20 cellular contexts compared by ENCODE assay signal in the genomic region with DNA sequence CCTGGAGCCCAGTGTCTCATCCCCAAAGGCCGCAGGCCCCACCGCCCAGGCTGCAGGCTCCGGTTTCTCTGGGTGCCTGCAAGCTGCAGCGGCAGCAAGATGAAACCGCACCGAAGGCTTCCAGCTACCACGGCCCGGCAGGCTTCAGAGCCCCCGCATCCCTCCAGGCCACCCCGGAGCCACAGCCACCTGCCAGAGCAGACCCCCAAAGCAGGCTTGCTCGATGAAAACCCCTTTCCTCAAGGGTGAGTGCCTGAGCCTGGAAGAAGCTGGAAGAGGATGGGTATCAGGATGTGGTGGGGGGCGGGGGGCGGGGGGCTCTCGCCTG. TPM values are rescaled to one million over a fixed set of nuclear protein-coding genes. Genes with fewer than 3 reads are reported as not detected.
A peak's percentile ranks its signal among the peaks of the same experiment; 100 is the strongest.
DNase-seq lines count a peak whose midpoint lies in the region; ATAC-seq, FAIRE-seq and TF ChIP-seq lines count a peak whose summit lies in the region.
"Had no signal": no experiment of that assay in that cellular context is flagged by ENCODE, and none has a peak within 500 bp of the region (broad histone marks: within the 10 kb centered on the region; RNA-seq: fewer than 3 reads in every experiment).

No MANE protein-coding gene starts in this region.

- H3K4me1 Mint-ChIP-seq in T-helper 17 cell = peaks cover 4% of the 10 kb centered on the region
- H3K4me1 Mint-ChIP-seq: activated T-helper 17 cell treated with anti-CD3 and anti-CD28 coated beads, Interleukin-2, amount 50 U/mL, for 72 hours had no signal

- H3K4me3 Mint-ChIP-seq in T-helper 17 cell = no peak overlapping the region
- H3K4me3 Mint-ChIP-seq: activated T-helper 17 cell treated with anti-CD3 and anti-CD28 coated beads, Interleukin-2, amount 50 U/mL, for 72 hours had no signal

- peaks cover 22% of the 10 kb centered on the region for H3K36me3 ChIP-seq in lower lobe of right lung
- H3K36me3 ChIP-seq: brain microvascular endothelial cell had no signal

- ATAC-seq in left cardiac atrium = no peak
- ATAC-seq in Right ventricle myocardium superior (ENCODE audit: poor library complexity) = no peak
- ATAC-seq in T-helper 17 cell = no peak
- ATAC-seq in lower lobe of right lung = no peak
- ATAC-seq: activated T-helper 17 cell treated with anti-CD3 and anti-CD28 coated beads, Interleukin-2, amount 50 U/mL, for 72 hours had no signal

- no peak for TF ChIP-seq CTCF in lower lobe of right lung (IDR thresholded peaks at IDR 0.05)
- TF ChIP-seq CTCF in GM10266 (IDR thresholded peaks at IDR 0.05; ENCODE audit: control insufficient read depth, insufficient read depth, low read depth, missing control alignments) = no peak

- peak; percentile 12 for DNase-seq in left cardiac atrium
- DNase-seq in Right ventricle myocardium superior = no peak
- peak; percentile 2 to 5 (median 2) for DNase-seq in T-helper 17 cell
- peak; percentile 44 for DNase-seq in lower lobe of right lung
- DNase-seq in GM19239 (ENCODE audit: insufficient read length, low spot score) = no peak
- no peak for DNase-seq in NCI-H446 (lab: John Stamatoyannopoulos, UW)
- DNase-seq in midbrain (lab: John Stamatoyannopoulos, UW) = no peak
- no peak for DNase-seq in GM10266 (ENCODE audit: extremely low spot score)
- DNase-seq: activated CD4-positive, alpha-beta T cell treated with anti-CD3 and anti-CD28 coated beads for 4 hours; brain microvascular endothelial cell; DND-41; NCI-H2081 treated with DMSO at 0.1 percent for 48 hours; stimulated activated CD4-positive, alpha-beta T cell treated with anti-CD3 and anti-CD28 coated beads, Interleukin-12 subunit alpha, Interleukin-12 subunit beta, amount 100 ng/mL, for 4 hours; T-helper 2 cell had no signal

- intact Hi-C loops in left cardiac atrium (cut with DNase I) (no loop called here), Right ventricle myocardium superior (cut with DNase I) (no loop called here), lower lobe of right lung (cut with DNase I) (no loop called here)

- no peaks in the 10 kb centered on the region for H3K27me3 ChIP-seq in lower lobe of right lung (ENCODE audit: low read depth)
- H3K27me3 ChIP-seq: brain microvascular endothelial cell, neutrophil, Peyer's patch had no signal

- H3K27ac Mint-ChIP-seq in T-helper 17 cell = no peak overlapping the region
- H3K27ac Mint-ChIP-seq: activated T-helper 17 cell treated with anti-CD3 and anti-CD28 coated beads, Interleukin-2, amount 50 U/mL, for 72 hours had no signal

- FAIRE-seq in GM19239 (lab: Jason Lieb, UNC) = no peak
- FAIRE-seq: GM12892, HTR-8/SVneo had no signal

- H3K36me3 Mint-ChIP-seq in T-helper 17 cell (ENCODE audit: low read depth) = no peaks in the 10 kb centered on the region

- H3K27ac ChIP-seq in lower lobe of right lung = no peak overlapping the region
- H3K27ac ChIP-seq: brain microvascular endothelial cell, C4-2B, neutrophil, Peyer's patch had no signal

- peaks cover 31% of the 10 kb centered on the region for H3K4me1 ChIP-seq in lower lobe of right lung

- no peak overlapping the region for H3K4me3 ChIP-seq in lower lobe of right lung
- H3K4me3 ChIP-seq: Peyer's patch had no signal

- no peaks in the 10 kb centered on the region for H3K27me3 Mint-ChIP-seq in T-helper 17 cell
- H3K27me3 Mint-ChIP-seq: activated T-helper 17 cell treated with anti-CD3 and anti-CD28 coated beads, Interleukin-2, amount 50 U/mL, for 72 hours had no signal

- H3K9me3 ChIP-seq in T-helper 17 cell (ENCODE audit: control insufficient read depth, low read length, poor library complexity, severe bottlenecking) (no peaks in the 10 kb centered on the region), lower lobe of right lung (no peaks in the 10 kb centered on the region)
- H3K9me3 ChIP-seq: neutrophil, Peyer's patch had no signal

RNA-seq across cellular contexts. Expression of a gene that starts 24.5 kb away (rescaled TPM):
- 1 to 10 TPM; 2.5 to 4.5 TPM for total RNA-seq in left cardiac atrium
- 2.5 TPM for total RNA-seq in Right ventricle myocardium superior
- total RNA-seq in T-helper 17 cell = 1 to 10 TPM; 5.0 to 6.2 TPM
- total RNA-seq in lower lobe of right lung = 6.0 TPM

RNA-seq across cellular contexts. Expression of a gene that starts 24.5 kb away (rescaled TPM):
- total RNA-seq in left cardiac atrium = 1 to 10 TPM; 6.8 to 7.7 TPM
- total RNA-seq in Right ventricle myocardium superior = 6.2 TPM
- total RNA-seq in T-helper 17 cell = 10 to 100 TPM; 12.4 to 13.1 TPM
- 24.3 TPM for total RNA-seq in lower lobe of right lung

Comparison
In these comparisons a context has a peak if more than half of its experiments do, and no peak if none do; other contexts are left out.
1. DNase-seq: peak in left cardiac atrium (single experiment), T-helper 17 cell (3 of 3) and lower lobe of right lung (single experiment); none in Right ventricle myocardium superior (single experiment), GM19239 (single experiment), NCI-H446 (0 of 2), midbrain (single experiment) and GM10266 (single experiment).